ENCODE assay signal across 8 cellular contexts in genomic region chr10:46556515-46557318, GRCh38. TPM values are rescaled to one million over a fixed set of nuclear protein-coding genes. Genes with fewer than 3 reads are reported as not detected.
DNase-seq lines count a peak whose midpoint lies in the region; ATAC-seq and TF ChIP-seq lines count a peak whose summit lies in the region.

Gene GPRIN2, minus strand, starts transcription at chr10:46556658. Its CDS starts 5,922 bp downstream, at chr10:46550736.

- peaks cover 0 to 9% (median 7%) of the 10 kb centered on the region in 10 experiments; a peak in 15 of 20 replicates for H3K4me1 ChIP-seq in BLaER1 treated with 17β-estradiol and CSF1 and Interleukin-3, amounts not matched to agents 10 nM and 100 nM
- H3K4me1 ChIP-seq in SK-N-SH (ENCODE audit: control insufficient read depth in 1 of 2, insufficient read depth in 2 of 2, low read depth in 1 of 2, low read length in 1 of 2) (peaks cover 0 to 3% of the 10 kb centered on the region in 2 experiments; a peak in 1 of 4 replicates), neuronal stem cell (ENCODE audit: control insufficient read depth in 2 of 2, insufficient read depth in 1 of 2, low read depth in 1 of 2, low read length in 2 of 2) (peaks cover 2 to 20% of the 10 kb centered on the region in 2 donors)

- TF ChIP-seq CTCF in SK-N-SH (IDR thresholded peaks at IDR 0.05) = no peak
- no peak for TF ChIP-seq CTCF in fibroblast of the aortic adventitia (IDR thresholded peaks at IDR 0.05; ENCODE audit: insufficient read depth, low read length)

- peak within 1 kb of the TSS; percentile 61 for H3K14ac ChIP-seq in neuronal stem cell (ENCODE audit: low read length)

- H3F3A ChIP-seq in SK-N-SH (replicated peaks; ENCODE audit: insufficient read depth) = no peaks in the 10 kb centered on the region

- H2AK5ac ChIP-seq in neuronal stem cell (ENCODE audit: low read depth, low read length) = peak within 1 kb of the TSS; percentile 90

- peak within 1 kb of the TSS; percentile 87 for H4K8ac ChIP-seq in neuronal stem cell (ENCODE audit: low read depth, low read length)

- peak within 1 kb of the TSS in 8 of 11 experiments; percentile 29 to 75 (median 60); a peak in 16 of 22 replicates for H3K4me2 ChIP-seq in BLaER1 treated with 17β-estradiol and CSF1 and Interleukin-3, amounts not matched to agents 10 nM and 100 nM
- H3K4me2 ChIP-seq in SK-N-SH (peak within 1 kb of the TSS; percentile 68; the same call in 1 of the 2 replicates), neuronal stem cell (ENCODE audit: insufficient read depth, low read length, poor library complexity, severe bottlenecking) (peak within 1 kb of the TSS; percentile 100)

- CTCF ChIA-PET in SK-N-SH (lab: Yijun Ruan, JAX) = interaction anchor here (0.6 to 1.3 kb wide), 5 partner anchors 9 to 1007 kb away, joined by 3 to 4 read pairs (median 3); no protein-coding TSS in a partner anchor

- peaks cover 19 to 32% (median 26%) of the 10 kb centered on the region in 11 experiments for H3K27me3 ChIP-seq in BLaER1 treated with 17β-estradiol and CSF1 and Interleukin-3, amounts not matched to agents 10 nM and 100 nM
- H3K27me3 ChIP-seq in SK-N-SH (ENCODE audit: insufficient read depth) (peaks cover 37% of the 10 kb centered on the region), neuronal stem cell (ENCODE audit: control insufficient read depth in 3 of 3, insufficient read depth in 3 of 3, low read depth in 1 of 3, low read length in 3 of 3) (peaks cover 0 to 87% (median 14%) of the 10 kb centered on the region in 3 experiments)

- H3K79me1 ChIP-seq in neuronal stem cell (ENCODE audit: low read depth, low read length) = no peaks in the 10 kb centered on the region

- H3K9me3 ChIP-seq in BLaER1 treated with 17β-estradiol and CSF1 and Interleukin-3, amounts not matched to agents 10 nM and 100 nM (replicated peaks in 1 of 11) = peaks cover 0 to 17% (median 8%) of the 10 kb centered on the region in 11 experiments; a peak in 10 of 22 replicates
- H3K9me3 ChIP-seq in SK-N-SH (no peaks in the 10 kb centered on the region), neuronal stem cell (replicated peaks in 1 of 2; ENCODE audit: control insufficient read depth in 2 of 2, insufficient read depth in 1 of 2, low read depth in 1 of 2, low read length in 2 of 2) (peaks cover 0 to 4% of the 10 kb centered on the region in 2 donors)

- no peak for ATAC-seq in GM21723 (IDR thresholded peaks at IDR 0.05; ENCODE audit: unreplicated experiment)
- ATAC-seq in HG03378 (IDR thresholded peaks at IDR 0.05; ENCODE audit: unreplicated experiment) = no peak

- H3K23ac ChIP-seq in neuronal stem cell (ENCODE audit: low read depth, low read length, poor library complexity) = peak within 1 kb of the TSS; percentile 57

- TF ChIP-seq RAD21 in SK-N-SH (IDR thresholded peaks at IDR 0.05; ENCODE audit: low read length) = no peak

- H4K91ac ChIP-seq in neuronal stem cell (ENCODE audit: low read depth, low read length, poor library complexity) = peak within 1 kb of the TSS; percentile 73

- no peaks in the 10 kb centered on the region for H3K9me2 ChIP-seq in SK-N-SH

- no peaks in the 10 kb centered on the region for H3K79me2 ChIP-seq in SK-N-SH (ENCODE audit: insufficient read depth)

- no peaks in the 10 kb centered on the region for H3K36me3 ChIP-seq in BLaER1 treated with 17β-estradiol and CSF1 and Interleukin-3, amounts not matched to agents 10 nM and 100 nM
- H3K36me3 ChIP-seq in SK-N-SH (replicated peaks in 1 of 2; ENCODE audit: control insufficient read depth in 1 of 2, insufficient read depth in 2 of 2, low read length in 1 of 2) = no peaks in the 10 kb centered on the region
- peaks cover 0 to 8% of the 10 kb centered on the region in 2 donors for H3K36me3 ChIP-seq in neuronal stem cell (replicated peaks in 1 of 2; ENCODE audit: control insufficient read depth in 2 of 2, insufficient read depth in 2 of 2, low read length in 2 of 2)

- DNase-seq in SK-N-SH (peak; percentile 82), fibroblast of the aortic adventitia (ENCODE audit: low read depth) (no peak), neuronal stem cell (ENCODE audit: low spot score) (peak; percentile 69), ACHN (no peak), NCI-H226 (no peak)

- no peak for TF ChIP-seq EP300 in SK-N-SH (IDR thresholded peaks at IDR 0.05; ENCODE audit: borderline replicate concordance in 1 of 2, low read depth in 1 of 2, low read length in 1 of 2)

- peaks cover 0 to 5% (median 0%) of the 10 kb centered on the region in 11 experiments; a peak in 4 of 22 replicates for H4K20me1 ChIP-seq in BLaER1 treated with 17β-estradiol and CSF1 and Interleukin-3, amounts not matched to agents 10 nM and 100 nM
- no peaks in the 10 kb centered on the region for H4K20me1 ChIP-seq in SK-N-SH (ENCODE audit: insufficient read depth)

- peak within 1 kb of the TSS; percentile 31; the same call in 1 of the 2 replicates for H2AFZ ChIP-seq in SK-N-SH (ENCODE audit: low read depth)
- H2AFZ ChIP-seq in neuronal stem cell (ENCODE audit: low read length) = peak within 1 kb of the TSS; percentile 91

- H3K4ac ChIP-seq in neuronal stem cell (ENCODE audit: low read length) = peak within 1 kb of the TSS; percentile 47

- in situ Hi-C loops in ACHN (cut with HindIII; ENCODE audit: low pct_ligation_motif_present, low pct_unique_long_range_greater_than_20kb, low sequenced_read_pairs) = no loop called here

- peak within 1 kb of the TSS; percentile 42 for H2BK5ac ChIP-seq in neuronal stem cell (ENCODE audit: low read length)

- POLR2A ChIA-PET in SK-N-SH (lab: Yijun Ruan, JAX) = no interaction called here

- H3K27ac ChIP-seq in BLaER1 treated with 17β-estradiol and CSF1 and Interleukin-3, amounts not matched to agents 10 nM and 100 nM = no peak within 1 kb of the TSS
- H3K27ac ChIP-seq in SK-N-SH (ENCODE audit: low read depth in 2 of 2, low read length in 1 of 2) (no peak within 1 kb of the TSS), neuronal stem cell (replicated peaks; ENCODE audit: low read length) (no peak within 1 kb of the TSS)

- H3K9ac ChIP-seq in BLaER1 treated with 17β-estradiol and CSF1 and Interleukin-3, amounts not matched to agents 10 nM and 100 nM = 0 out of 22 replicates have a peak within 1 kb of the TSS, but pooled peaks of 1 of the 11 experiments have one; percentile 0
- H3K9ac ChIP-seq in SK-N-SH = no peak within 1 kb of the TSS
- peak within 1 kb of the TSS; percentile 93 for H3K9ac ChIP-seq in neuronal stem cell (ENCODE audit: low read depth, low read length, poor library complexity)

- peak within 1 kb of the TSS; percentile 90 for H2BK15ac ChIP-seq in neuronal stem cell (ENCODE audit: low read length)

- H3K4me3 ChIP-seq in BLaER1 treated with 17β-estradiol and CSF1 and Interleukin-3, amounts not matched to agents 10 nM and 100 nM = no peak within 1 kb of the TSS
- H3K4me3 ChIP-seq in SK-N-SH (ENCODE audit: low read depth in 2 of 2, low read length in 1 of 2) (peak within 1 kb of the TSS; percentile 45 to 49), fibroblast of the aortic adventitia (ENCODE audit: low read depth, low read length) (peak within 1 kb of the TSS; percentile 13), neuronal stem cell (ENCODE audit: low read length in 2 of 2) (peak within 1 kb of the TSS; percentile 27 to 84)

- H2BK12ac ChIP-seq in neuronal stem cell (ENCODE audit: low read length) = peak within 1 kb of the TSS; percentile 14

- WGBS in SK-N-SH (ENCODE audit: low lambda C conversion rate) = 33% methylated on average over 41 of the region's 74 CpGs
- no CpG with 5 or more reads among the region's 74 CpGs for whole genome bisulfite sequencing in neuronal stem cell (ENCODE audit: extremely low coverage in 2 of 2, insufficient read length in 2 of 2, insufficient replicate concordance in 1 of 2), 2 donors

- H3K18ac ChIP-seq in neuronal stem cell (ENCODE audit: low read length) = peak within 1 kb of the TSS; percentile 92

- H2BK120ac ChIP-seq in neuronal stem cell (ENCODE audit: low read depth, low read length) = peak within 1 kb of the TSS; percentile 20

TF ChIP-seq in SK-N-SH, 30 proteins besides CTCF, POLR2A, EP300 and RAD21:
- no peak for TF ChIP-seq PBX3 (IDR thresholded peaks at IDR 0.05)
- no peak for TF ChIP-seq SMC3 (IDR thresholded peaks at IDR 0.05; ENCODE audit: low read depth, low read length)
- TF ChIP-seq MXI1 (IDR thresholded peaks at IDR 0.05; ENCODE audit: low read depth, low read length) = no peak
- TF ChIP-seq MAX (IDR thresholded peaks at IDR 0.05; ENCODE audit: low read depth) = no peak
- no peak for TF ChIP-seq SIN3A (IDR thresholded peaks at IDR 0.05; ENCODE audit: borderline replicate concordance, low read depth, low read length)
- TF ChIP-seq TAF1 (IDR thresholded peaks at IDR 0.05; ENCODE audit: borderline replicate concordance, low read depth, low read length) = no peak
- no peak for TF ChIP-seq MEF2A (IDR thresholded peaks at IDR 0.05; ENCODE audit: borderline replicate concordance, low read depth)

RNA-seq across cellular contexts. Expression of gene GPRIN2, which starts in this region (rescaled TPM):
- polyA plus RNA-seq in SK-N-SH (2012; rRNA removed) = 0.03 TPM in 1 of 2 replicates, not detected in the other
- polyA plus RNA-seq in SK-N-SH (2012; cell fraction: cytosol; rRNA removed) = 0.01 TPM in 1 of 2 replicates, not detected in the other
- polyA plus RNA-seq in SK-N-SH (2012; cell fraction: nucleus; rRNA removed) = 0.06 and 0.13 TPM in 2 replicates
- total RNA-seq in fibroblast of the aortic adventitia (ENCODE audit: low replicate concordance) = not detected in 2 replicates
- 4.9 TPM for polyA plus RNA-seq in neuronal stem cell (2013, experiment 1 of 2)
- polyA plus RNA-seq in neuronal stem cell (2013, experiment 2 of 2) = 4.9 TPM

Comparison
In these comparisons a context has a peak if more than half of its experiments do, and no peak if none do; other contexts are left out.
1. Peak in DNase-seq, H3K4me3 ChIP-seq and H3K4me2 ChIP-seq in SK-N-SH; RNA of the gene not detected or under 1 TPM.
2. H3K4me3 ChIP-seq: peak in fibroblast of the aortic adventitia (single experiment) and neuronal stem cell (2 of 2); none in BLaER1 treated with 17β-estradiol and CSF1 and Interleukin-3, amounts not matched to agents 10 nM and 100 nM (0 of 10).
3. Peak in every context shown above with its lines, with median percentiles within 50 percentile points of each other: H3K4me2 ChIP-seq.